In genomic region chr1:58620259-58620658, GRCh38 we compare ENCODE assay signal across 15 cellular contexts. TPM values are rescaled to one million over a fixed set of nuclear protein-coding genes. Genes with fewer than 3 reads are reported as not detected.
DNase-seq lines count a peak whose midpoint lies in the region; ATAC-seq and TF ChIP-seq lines count a peak whose summit lies in the region.
"Had no signal": no experiment of that assay in that cellular context is flagged by ENCODE, and none has a peak within 500 bp of the region (broad histone marks: within the 10 kb centered on the region; RNA-seq: fewer than 3 reads in every experiment).

No MANE protein-coding gene starts in this region.

- ATAC-seq in mucosa of descending colon, result peak; percentile 86
- ATAC-seq in HG03280 (IDR thresholded peaks at IDR 0.05; ENCODE audit: unreplicated experiment), result no peak
- ATAC-seq in GM19395 (IDR thresholded peaks at IDR 0.05; ENCODE audit: unreplicated experiment), result no peak

- H3K4me1 ChIP-seq in BLaER1 (peaks cover 31% of the 10 kb centered on the region), mucosa of descending colon (ENCODE audit: low read depth) (peaks cover 6% of the 10 kb centered on the region)
- H3K4me1 ChIP-seq: adrenal gland, uterus had no signal

- no peaks in the 10 kb centered on the region for H4K20me1 ChIP-seq in BLaER1

- no peak for TF ChIP-seq CTCF in WERI-Rb-1 (IDR thresholded peaks at IDR 0.05; ENCODE audit: low read depth, low read length)
- TF ChIP-seq CTCF in mucosa of descending colon (IDR thresholded peaks at IDR 0.05), result no peak

- peak; percentile 73 for DNase-seq in HT-29 (ENCODE audit: low spot score)
- peak; percentile 17 for DNase-seq in WERI-Rb-1
- DNase-seq in mucosa of descending colon, result peak in 2 of 3 donors; percentile 44 to 60
- DNase-seq in occipital lobe (lab: John Stamatoyannopoulos, UW), result no peak
- no peak for DNase-seq in GDM1 (lab: John Stamatoyannopoulos, UW)
- DNase-seq: adrenal gland, foreskin melanocyte, Kasumi-1, kidney glomerular epithelial cell, NCI-H526, uterus had no signal

- H3K9ac ChIP-seq in BLaER1, result no peak overlapping the region

- H3K4me2 ChIP-seq in BLaER1, result peak overlapping the region; percentile 56

- H3K9me3 ChIP-seq in BLaER1, result no peaks in the 10 kb centered on the region
- H3K9me3 ChIP-seq in WERI-Rb-1 (ENCODE audit: severe bottlenecking), result no peaks in the 10 kb centered on the region
- H3K9me3 ChIP-seq in mucosa of descending colon, result no peaks in the 10 kb centered on the region
- H3K9me3 ChIP-seq: adrenal gland, SJSA1, uterus had no signal

- H3K4me3 ChIP-seq in BLaER1 (no peak overlapping the region), WERI-Rb-1 (ENCODE audit: low read depth, low read length) (no peak overlapping the region), mucosa of descending colon (no peak overlapping the region)
- H3K4me3 ChIP-seq: adrenal gland, SJSA1, uterus had no signal

- H3K27me3 ChIP-seq in BLaER1 (no peaks in the 10 kb centered on the region), WERI-Rb-1 (ENCODE audit: insufficient read depth, low read depth, severe bottlenecking) (no peaks in the 10 kb centered on the region)
- H3K27me3 ChIP-seq: adrenal gland, SJSA1, uterus had no signal

- H3K27ac ChIP-seq in BLaER1 (no peak overlapping the region), WERI-Rb-1 (no peak overlapping the region)
- H3K27ac ChIP-seq: adrenal gland, SJSA1, uterus had no signal

- intact Hi-C loops in mucosa of descending colon (cut with DNase I, micrococcal nuclease), result no loop called here

- H3K36me3 ChIP-seq in BLaER1 (no peaks in the 10 kb centered on the region), WERI-Rb-1 (no peaks in the 10 kb centered on the region), mucosa of descending colon (ENCODE audit: low read depth) (no peaks in the 10 kb centered on the region)
- H3K36me3 ChIP-seq: adrenal gland, SJSA1, uterus had no signal

RNA-seq across cellular contexts. Expression of gene TACSTD2, which starts 43.2 kb away (rescaled TPM):
- total RNA-seq in HT-29 (2014; rRNA removed; shearing (Covaris generic)), result 26.6 and 28.7 TPM in 2 replicates
- total RNA-seq in mucosa of descending colon (under 1 TPM; 0.23 to 0.65 (median 0.32) TPM), occipital lobe (0.16 TPM)
- total RNA-seq: SJSA1 had no signal

Comparison
In these comparisons a context has a peak if more than half of its experiments do, and no peak if none do; other contexts are left out.
1. DNase-seq: peak in HT-29 (single experiment), WERI-Rb-1 (single experiment) and mucosa of descending colon (2 of 3); none in occipital lobe (single experiment) and GDM1 (single experiment).
2. RNA of gene TACSTD2, which starts 43.2 kb away (total RNA-seq): 26.6 to 28.7 TPM in HT-29; 0.23 to 0.65 TPM in mucosa of descending colon and 0.16 TPM in occipital lobe (single experiment); every median in the first group is over 10 times any median in the second.